In the genomic region with DNA sequence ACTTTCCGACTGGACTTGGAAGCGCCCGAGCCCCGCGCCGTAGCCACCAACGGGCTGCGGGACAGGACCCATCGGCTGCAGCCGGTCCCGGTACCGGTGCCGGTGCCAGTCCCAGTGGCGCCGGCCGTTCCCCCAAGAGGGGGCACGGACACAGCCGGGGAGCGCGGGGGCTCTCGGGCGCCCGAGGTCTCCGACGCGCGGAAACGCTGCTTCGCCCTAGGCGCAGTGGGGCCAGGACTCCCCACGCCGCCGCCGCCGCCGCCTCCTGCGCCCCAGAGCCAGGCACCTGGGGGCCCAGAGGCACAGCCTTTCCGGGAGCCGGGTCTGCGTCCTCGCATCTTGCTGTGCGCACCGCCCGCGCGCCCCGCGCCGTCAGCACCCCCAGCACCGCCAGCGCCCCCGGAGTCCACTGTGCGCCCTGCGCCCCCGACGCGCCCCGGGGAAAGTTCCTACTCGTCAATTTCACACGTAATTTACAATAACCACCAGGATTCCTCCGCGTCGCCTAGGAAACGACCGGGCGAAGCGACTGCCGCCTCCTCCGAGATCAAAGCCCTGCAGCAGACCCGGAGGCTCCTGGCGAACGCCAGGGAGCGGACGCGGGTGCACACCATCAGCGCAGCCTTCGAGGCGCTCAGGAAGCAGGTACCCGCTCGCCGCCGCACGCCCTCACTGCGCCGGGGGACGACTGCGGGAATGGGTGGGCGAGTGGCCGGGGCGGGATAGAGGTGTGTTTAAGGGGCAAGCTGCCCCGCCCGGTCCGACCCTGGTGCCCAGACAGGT, we compare ENCODE assay signal across 7 cellular contexts. TPM values are rescaled to one million over a fixed set of nuclear protein-coding genes. Genes with fewer than 3 reads are reported as not detected.
A peak's percentile ranks its signal among the peaks of the same experiment; 100 is the strongest.
DNase-seq lines count a peak whose midpoint lies in the region; ATAC-seq and TF ChIP-seq lines count a peak whose summit lies in the region.

No MANE protein-coding gene starts in this region.

- no peaks in the 10 kb centered on the region for H3K36me3 Mint-ChIP-seq in GM23338 (ENCODE audit: low read depth)

- no peak overlapping the region for H3K27ac Mint-ChIP-seq in GM23338

- H4K20me1 ChIP-seq in GM23338 (replicated peaks; ENCODE audit: insufficient read depth): peaks cover 4% of the 10 kb centered on the region; the same call in 1 of the 2 replicates

- in situ Hi-C loops in brain microvascular endothelial cell (cut with HindIII; ENCODE audit: low pct_ligation_motif_present, low sequenced_read_pairs): no loop called here

- H3K27me3 Mint-ChIP-seq in GM23338 (ENCODE audit: insufficient read depth, low read depth, poor library complexity): peaks cover 76% of the 10 kb centered on the region

- ATAC-seq in GM23338 (peak; percentile 50), GM19455 (IDR thresholded peaks at IDR 0.05; ENCODE audit: unreplicated experiment) (no peak), GM19351 (IDR thresholded peaks at IDR 0.05; ENCODE audit: unreplicated experiment) (no peak)

- DNase-seq in GM23338 (ENCODE audit: low spot score) (peak; percentile 79), Peyer's patch (peak in 1 of 3 donors; percentile 52), brain microvascular endothelial cell (no peak)
- peak; percentile 9 for DNase-seq in stimulated activated CD8-positive, alpha-beta memory T cell treated with anti-CD3 and anti-CD28 coated beads, Interleukin-4, amount 100 ng/mL, for 24 hours (ENCODE audit: low read depth)

- H3K4me3 Mint-ChIP-seq in GM23338: peak overlapping the region; percentile 84

- 0 out of 2 replicates have a peak, but pooled peaks cover 9% of the 10 kb centered on the region for H3F3A ChIP-seq in GM23338 (replicated peaks; ENCODE audit: low read depth)

- H3K4me1 ChIP-seq in GM23338 (ENCODE audit: insufficient read depth) (peaks cover 6% of the 10 kb centered on the region; the same call in 1 of the 2 replicates), Peyer's patch (peaks cover 0 to 61% (median 18%) of the 10 kb centered on the region in 4 donors)

- peak overlapping the region; percentile 98 for H2AFZ ChIP-seq in GM23338

- H3K27me3 ChIP-seq in GM23338 (ENCODE audit: insufficient read depth) (peaks cover 82% of the 10 kb centered on the region), Peyer's patch (no peaks in the 10 kb centered on the region), brain microvascular endothelial cell (replicated peaks) (peaks cover 5% of the 10 kb centered on the region), layer of hippocampus (ENCODE audit: control insufficient read depth, insufficient read depth, low read length) (no peaks in the 10 kb centered on the region)

- H3K36me3 ChIP-seq in GM23338 (ENCODE audit: insufficient read depth): no peaks in the 10 kb centered on the region
- H3K36me3 ChIP-seq in Peyer's patch: no peaks in the 10 kb centered on the region
- no peaks in the 10 kb centered on the region for H3K36me3 ChIP-seq in brain microvascular endothelial cell (replicated peaks)

- H3K27ac ChIP-seq in GM23338 (ENCODE audit: low read depth) (no peak overlapping the region), Peyer's patch (peak overlapping the region; percentile 61 to 79 (median 68)), brain microvascular endothelial cell (no peak overlapping the region), layer of hippocampus (ENCODE audit: low read depth, low read length) (peak overlapping the region; percentile 75)

- H3K79me2 ChIP-seq in GM23338 (replicated peaks; ENCODE audit: insufficient read depth): no peaks in the 10 kb centered on the region

- no peaks in the 10 kb centered on the region; the same call in 2 of the 3 replicates for H3K9me3 Mint-ChIP-seq in GM23338

- H3K9me3 ChIP-seq in Peyer's patch: no peaks in the 10 kb centered on the region

- H3K4me1 Mint-ChIP-seq in GM23338: peaks cover 14% of the 10 kb centered on the region

- H3K4me3 ChIP-seq in GM23338: peak overlapping the region; percentile 88
- peak overlapping the region; percentile 54 to 70 (median 64) for H3K4me3 ChIP-seq in Peyer's patch
- peak overlapping the region; percentile 62 for H3K4me3 ChIP-seq in brain microvascular endothelial cell (ENCODE audit: low read depth, low read length)

- no peaks in the 10 kb centered on the region for H3K9me2 ChIP-seq in GM23338 (ENCODE audit: insufficient read depth)

- TF ChIP-seq CTCF in GM23338 (conservative IDR thresholded peaks at IDR 0.05; ENCODE audit: low read depth in 2 of 2) (no peak), Peyer's patch (IDR thresholded peaks at IDR 0.05) (peak in 1 of 6 experiments; percentile 5), brain microvascular endothelial cell (IDR thresholded peaks at IDR 0.05; ENCODE audit: low read depth, low read length, missing control alignments) (peak; percentile 34)

- no peak for TF ChIP-seq POLR2A in Peyer's patch (IDR thresholded peaks at IDR 0.05)

- peak overlapping the region; percentile 90 for H3K4me2 ChIP-seq in GM23338

TF ChIP-seq in GM23338, 12 proteins besides CTCF, POLR2A, EP300 and RAD21:
- no peak for TF ChIP-seq EZH2phosphoT487 (IDR thresholded peaks at IDR 0.05; ENCODE audit: unreplicated experiment)
- TF ChIP-seq ZNF331 (CRISPR knock-in tag; IDR thresholded peaks at IDR 0.05; ENCODE audit: low read depth): no peak
- no peak for TF ChIP-seq STAT1 (IDR thresholded peaks at IDR 0.05; ENCODE audit: unreplicated experiment)
- TF ChIP-seq EZH2 (IDR thresholded peaks at IDR 0.05; ENCODE audit: low read depth, unreplicated experiment): no peak
- TF ChIP-seq ETS1 (IDR thresholded peaks at IDR 0.05): no peak
- TF ChIP-seq REST (IDR thresholded peaks at IDR 0.05; ENCODE audit: unreplicated experiment): no peak
- no peak for TF ChIP-seq POLR2AphosphoS5 (IDR thresholded peaks at IDR 0.05; ENCODE audit: low read depth)
- no peak for TF ChIP-seq NANOG (IDR thresholded peaks at IDR 0.05; ENCODE audit: borderline replicate concordance)
- TF ChIP-seq JUNB (IDR thresholded peaks at IDR 0.05; ENCODE audit: unreplicated experiment): no peak
- no peak for TF ChIP-seq ZNF114 (CRISPR knock-in tag; IDR thresholded peaks at IDR 0.05)
- TF ChIP-seq CREB1 (CRISPR knock-in tag; IDR thresholded peaks at IDR 0.05; ENCODE audit: low read depth): no peak

RNA-seq across cellular contexts. Expression of gene ATOH8, which starts 0.7 kb away (rescaled TPM):
- total RNA-seq in GM23338 (2014; rRNA removed; shearing (Covaris generic)): 0.62 and 0.97 TPM in 2 replicates
- polyA plus RNA-seq in GM23338 (2016; fragmentation: Nextera tagmentation; extraction: Ambion mirVana): 0.11 and 0.45 TPM in 2 replicates
- total RNA-seq in Peyer's patch: 10 to 100 TPM in 2 of 4 donors, 1 to 10 TPM in 2; 5.3 to 35.5 (median 13.9) TPM

Comparison
In these comparisons a context has a peak if more than half of its experiments do, and no peak if none do; other contexts are left out.
1. H3K27ac ChIP-seq: peak in Peyer's patch (4 of 4) and layer of hippocampus (single experiment); none in GM23338 (single experiment) and brain microvascular endothelial cell (single experiment).
2. Peak in every context shown above with its lines, with median percentiles within 50 percentile points of each other: H3K4me3 ChIP-seq.